ENCODE assay signal across 27 cellular contexts in genomic region chr2:82333697-82334096, GRCh38.
DNase-seq lines count a peak whose midpoint lies in the region; ATAC-seq, FAIRE-seq and TF ChIP-seq lines count a peak whose summit lies in the region.
"Had no signal": no experiment of that assay in that cellular context is flagged by ENCODE, and none has a peak within 500 bp of the region (broad histone marks: within the 10 kb centered on the region; RNA-seq: fewer than 3 reads in every experiment).

No MANE protein-coding gene starts in this region.

- H3F3A ChIP-seq in PC-9 (ENCODE audit: insufficient read depth, low read depth) (no peaks in the 10 kb centered on the region), neural progenitor cell (ENCODE audit: low read depth) (no peaks in the 10 kb centered on the region)

- no peaks in the 10 kb centered on the region for H3K36me3 ChIP-seq in HepG2 (replicated peaks in 1 of 2; ENCODE audit: control insufficient read depth in 1 of 2, insufficient read depth in 2 of 2, low read length in 2 of 2)
- no peaks in the 10 kb centered on the region for H3K36me3 ChIP-seq in right lobe of liver
- H3K36me3 ChIP-seq in PC-9 (ENCODE audit: low read depth) = no peaks in the 10 kb centered on the region
- H3K36me3 ChIP-seq in neural progenitor cell = no peaks in the 10 kb centered on the region
- H3K36me3 ChIP-seq: BE2C; BLaER1 treated with 17β-estradiol and CSF1 and Interleukin-3, amounts not matched to agents 10 nM and 100 nM; HAP-1 had no signal

- TF ChIP-seq RAD21 in HepG2 (CRISPR knock-in tag; IDR thresholded peaks at IDR 0.05) = no peak

- 2% methylated on average over 9 of the region's 9 CpGs for WGBS in HepG2 (ENCODE audit: low lambda C conversion rate)
- 78% methylated on average over 7 of the region's 9 CpGs for WGBS in right lobe of liver (ENCODE audit: insufficient coverage, low coverage, low lambda C conversion rate, missing lambda C conversion rate)

- H2AFZ ChIP-seq in HepG2 (ENCODE audit: low read length) (no peak overlapping the region), PC-9 (0 out of 2 replicates have a peak overlapping the region, but pooled peaks have one; percentile 43), neural progenitor cell (replicated peaks) (peak overlapping the region; percentile 43)

- H3K27ac ChIP-seq in HepG2 (ENCODE audit: extremely low read length, insufficient read depth, low read length) (no peak overlapping the region), right lobe of liver (no peak overlapping the region), PC-9 (no peak overlapping the region), neural progenitor cell (no peak overlapping the region)
- H3K27ac ChIP-seq: A549; BLaER1 treated with 17β-estradiol and CSF1 and Interleukin-3, amounts not matched to agents 10 nM and 100 nM had no signal

- in situ Hi-C loops in HepG2 (cut with HindIII; ENCODE audit: extremely low pct_ligation_motif_present, low pct_unique_long_range_greater_than_20kb) = no loop called here

- H3K27me3 Mint-ChIP-seq in neural progenitor cell (ENCODE audit: insufficient read depth, low read depth) (no peaks in the 10 kb centered on the region), WTC11 (ENCODE audit: low read depth) (no peaks in the 10 kb centered on the region), MCF 10A (ENCODE audit: insufficient read depth, unreplicated experiment) (no peaks in the 10 kb centered on the region)
- H3K27me3 Mint-ChIP-seq: CD4-positive, alpha-beta T cell; CD8-positive, alpha-beta memory T cell had no signal

- TF ChIP-seq CTCF in HepG2 (CRISPR knock-in tag; IDR thresholded peaks at IDR 0.05) (no peak), right lobe of liver (IDR thresholded peaks at IDR 0.05) (no peak), PC-9 (conservative IDR thresholded peaks at IDR 0.05) (no peak), neural progenitor cell (IDR thresholded peaks at IDR 0.05) (no peak), WTC11 (IDR thresholded peaks at IDR 0.05) (no peak), MCF 10A (IDR thresholded peaks at IDR 0.05; ENCODE audit: unreplicated experiment) (no peak)

- H3K4me1 ChIP-seq in HepG2 (ENCODE audit: insufficient read depth, low read length) = no peaks in the 10 kb centered on the region
- H3K4me1 ChIP-seq in right lobe of liver = no peaks in the 10 kb centered on the region
- no peaks in the 10 kb centered on the region for H3K4me1 ChIP-seq in PC-9 (replicated peaks; ENCODE audit: insufficient read depth)
- H3K4me1 ChIP-seq in neural progenitor cell = peaks cover 15% of the 10 kb centered on the region
- H3K4me1 ChIP-seq: A549, BE2C, HAP-1 had no signal

- intact Hi-C loops in HepG2 (cut with micrococcal nuclease; ENCODE audit: unreplicated experiment) = no loop called here
- intact Hi-C loops in right lobe of liver (cut with DNase I) = no loop called here
- intact Hi-C loops in PC-9 (cut with micrococcal nuclease; ENCODE audit: unreplicated experiment) = no loop called here
- intact Hi-C loops in MCF 10A (cut with micrococcal nuclease) = no loop called here

- H3K9ac ChIP-seq in HepG2 (ENCODE audit: insufficient read depth, low read depth, low read length) = no peak overlapping the region
- no peak overlapping the region for H3K9ac ChIP-seq in neural progenitor cell
- H3K9ac ChIP-seq: BLaER1 treated with 17β-estradiol and CSF1 and Interleukin-3, amounts not matched to agents 10 nM and 100 nM had no signal

- H3K4me1 Mint-ChIP-seq in neural progenitor cell (peaks cover 9% of the 10 kb centered on the region), WTC11 (no peaks in the 10 kb centered on the region), MCF 10A (ENCODE audit: insufficient read depth, unreplicated experiment) (peaks cover 4% of the 10 kb centered on the region)
- H3K4me1 Mint-ChIP-seq: CD14-positive monocyte; CD8-positive, alpha-beta memory T cell had no signal

- DNase-seq in HepG2 (ENCODE audit: low spot score) = no peak
- no peak for DNase-seq in right lobe of liver
- no peak for DNase-seq in PC-9
- DNase-seq in neural progenitor cell (ENCODE audit: low spot score) = no peak
- DNase-seq in WTC11 (ENCODE audit: low spot score) = no peak
- no peak for DNase-seq in MCF 10A (ENCODE audit: unreplicated experiment)
- DNase-seq: 8988T; ACHN; AML-193; BE2C; CD4-positive, alpha-beta T cell; CD8-positive, alpha-beta memory T cell; DMS 273 treated with DMSO at 0.1 percent for 48 hours; DMS79; EL; GDM1; GOT3; HFFc6 had no signal

- H3K4me3 ChIP-seq in HepG2 (replicated peaks in 1 of 3; ENCODE audit: insufficient read depth in 1 of 3, low read depth in 2 of 3, low read length in 3 of 3) = no peak overlapping the region
- H3K4me3 ChIP-seq in right lobe of liver = no peak overlapping the region
- H3K4me3 ChIP-seq in PC-9 = no peak overlapping the region
- no peak overlapping the region for H3K4me3 ChIP-seq in neural progenitor cell
- H3K4me3 ChIP-seq: A549; BLaER1 treated with 17β-estradiol and CSF1 and Interleukin-3, amounts not matched to agents 10 nM and 100 nM; GM12878; HAP-1 had no signal

- no peak for FAIRE-seq in HepG2 (lab: Jason Lieb, UNC)
- FAIRE-seq: A549, D721Med, GM12878, GM18507, H54 had no signal

- H3K36me3 Mint-ChIP-seq in neural progenitor cell (no peaks in the 10 kb centered on the region), WTC11 (no peaks in the 10 kb centered on the region), MCF 10A (ENCODE audit: insufficient read depth, unreplicated experiment) (no peaks in the 10 kb centered on the region)
- H3K36me3 Mint-ChIP-seq: CD14-positive monocyte; CD8-positive, alpha-beta memory T cell had no signal

- H4K20me1 ChIP-seq in HepG2 (ENCODE audit: insufficient read depth, low read length) (no peaks in the 10 kb centered on the region), PC-9 (ENCODE audit: insufficient read depth) (no peaks in the 10 kb centered on the region), neural progenitor cell (ENCODE audit: low read depth) (no peaks in the 10 kb centered on the region)
- H4K20me1 ChIP-seq: BLaER1 treated with 17β-estradiol and CSF1 and Interleukin-3, amounts not matched to agents 10 nM and 100 nM had no signal

- TF ChIP-seq POLR2A in HepG2 (IDR thresholded peaks at IDR 0.05; ENCODE audit: insufficient read depth in 1 of 2, low read depth in 2 of 2, low read length in 2 of 2) = no peak
- no peak for TF ChIP-seq POLR2A in right lobe of liver (IDR thresholded peaks at IDR 0.05)

- H3K9me3 ChIP-seq in HepG2 (ENCODE audit: low read length) (no peaks in the 10 kb centered on the region), right lobe of liver (no peaks in the 10 kb centered on the region), PC-9 (ENCODE audit: insufficient read depth, low read depth) (no peaks in the 10 kb centered on the region), neural progenitor cell (ENCODE audit: low read depth) (peaks cover 5% of the 10 kb centered on the region)
- H3K9me3 ChIP-seq: BE2C; BLaER1 treated with 17β-estradiol and CSF1 and Interleukin-3, amounts not matched to agents 10 nM and 100 nM; HAP-1 had no signal

- H3K79me2 ChIP-seq in HepG2 (ENCODE audit: insufficient read depth, low read length) = no peaks in the 10 kb centered on the region
- H3K79me2 ChIP-seq in PC-9 (ENCODE audit: low read depth) = no peaks in the 10 kb centered on the region
- no peaks in the 10 kb centered on the region for H3K79me2 ChIP-seq in neural progenitor cell (ENCODE audit: low read depth)

- H3K9me3 Mint-ChIP-seq in neural progenitor cell (no peaks in the 10 kb centered on the region), WTC11 (no peaks in the 10 kb centered on the region), MCF 10A (ENCODE audit: unreplicated experiment) (no peaks in the 10 kb centered on the region)

- CTCF ChIA-PET in HepG2 (lab: Yijun Ruan, JAX; ENCODE audit: low intra/inter-chr PET ratio, low total read pairs) = no interaction called here
- CTCF ChIA-PET in PC-9 (lab: Charles Lee) = no interaction called here
- CTCF ChIA-PET in WTC11 (lab: Charles Lee) = no interaction called here
- CTCF ChIA-PET in MCF 10A (lab: Yijun Ruan, JAX) = no interaction called here

- H3K4me2 ChIP-seq in HepG2 (ENCODE audit: low read depth, low read length) (no peak overlapping the region), PC-9 (no peak overlapping the region), neural progenitor cell (no peak overlapping the region)
- H3K4me2 ChIP-seq: A549; BLaER1 treated with 17β-estradiol and CSF1 and Interleukin-3, amounts not matched to agents 10 nM and 100 nM had no signal

- TF ChIP-seq EP300 in HepG2 (IDR thresholded peaks at IDR 0.05; ENCODE audit: low read depth in 2 of 2, low read length in 2 of 2) = no peak
- no peak for TF ChIP-seq EP300 in HepG2 (CRISPR knock-in tag; IDR thresholded peaks at IDR 0.05; ENCODE audit: borderline replicate concordance)

- H3K27ac Mint-ChIP-seq in neural progenitor cell (no peak overlapping the region), WTC11 (no peak overlapping the region), MCF 10A (ENCODE audit: low read depth, unreplicated experiment) (no peak overlapping the region)
- H3K27ac Mint-ChIP-seq: CD4-positive, alpha-beta T cell; CD8-positive, alpha-beta memory T cell; HFFc6 had no signal

- POLR2A ChIA-PET in HepG2 (lab: Yijun Ruan, JAX) = no interaction called here
- POLR2A ChIA-PET in PC-9 (lab: Charles Lee; ENCODE audit: unreplicated experiment) = no interaction called here
- POLR2A ChIA-PET in WTC11 (lab: Charles Lee) = no interaction called here
- POLR2A ChIA-PET in MCF 10A (lab: Yijun Ruan, JAX) = no interaction called here

- no peaks in the 10 kb centered on the region for H3K9me2 ChIP-seq in PC-9 (ENCODE audit: insufficient read depth)

- H3K4me3 Mint-ChIP-seq in neural progenitor cell (no peak overlapping the region), WTC11 (no peak overlapping the region), MCF 10A (ENCODE audit: unreplicated experiment) (no peak overlapping the region)
- H3K4me3 Mint-ChIP-seq: CD14-positive monocyte; CD4-positive, alpha-beta T cell; CD8-positive, alpha-beta memory T cell; HFFc6 had no signal

- ATAC-seq in HepG2 (peak; percentile 57; the same call in 2 of the 3 replicates), right lobe of liver (no peak), WTC11 (no peak), GM18502 (IDR thresholded peaks at IDR 0.05; ENCODE audit: poor library complexity, unreplicated experiment) (no peak)
- ATAC-seq: A549, GM12878 had no signal

- H3K27me3 ChIP-seq in HepG2 (ENCODE audit: control insufficient read depth in 1 of 2, insufficient read depth in 2 of 2, low read length in 2 of 2) (no peaks in the 10 kb centered on the region), right lobe of liver (no peaks in the 10 kb centered on the region), PC-9 (ENCODE audit: insufficient read depth, low read depth) (no peaks in the 10 kb centered on the region), neural progenitor cell (no peaks in the 10 kb centered on the region)
- H3K27me3 ChIP-seq: BE2C; BLaER1 treated with 17β-estradiol and CSF1 and Interleukin-3, amounts not matched to agents 10 nM and 100 nM had no signal

- no TSS peak for BruUV-seq in HepG2 (replicated peaks; lab: Mats Ljungman, UMichigan)
- BruUV-seq in PC-9 (replicated peaks; lab: Mats Ljungman, UMichigan) = no TSS peak
- BruUV-seq in MCF 10A (replicated peaks; lab: Mats Ljungman, UMichigan) = no TSS peak

TF ChIP-seq in HepG2, 621 proteins besides CTCF, POLR2A, EP300 and RAD21 (continues in another document):
- no peak for TF ChIP-seq PHF20 (CRISPR knock-in tag; IDR thresholded peaks at IDR 0.05)

TF ChIP-seq in WTC11, 78 proteins besides CTCF, POLR2A, EP300 and RAD21 (continues in another document):
- TF ChIP-seq TEAD4 (CRISPR knock-in tag; IDR thresholded peaks at IDR 0.05) = no peak
